Comparison of ENCODE assay signal across 9 cellular contexts in the genomic region with DNA sequence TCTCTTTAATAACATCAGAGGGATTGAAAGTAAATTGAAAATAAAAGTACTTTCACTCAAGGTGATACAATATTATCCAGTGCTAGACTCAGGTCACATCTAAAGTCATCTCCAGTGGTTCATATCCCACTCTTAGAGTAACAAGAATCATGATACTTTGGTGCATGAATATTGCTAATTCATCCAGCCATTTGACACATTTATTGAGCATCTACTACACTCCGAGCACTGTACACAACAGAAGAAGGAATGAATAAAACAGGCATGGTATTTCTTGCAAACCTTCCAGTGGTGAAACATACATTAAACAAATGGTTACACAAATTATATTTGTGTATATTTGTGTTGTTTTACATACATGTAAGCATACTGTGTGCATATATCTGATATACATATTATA.
"Had no signal": no experiment of that assay in that cellular context is flagged by ENCODE, and none has a peak within 500 bp of the region (broad histone marks: within the 10 kb centered on the region; RNA-seq: fewer than 3 reads in every experiment).

No MANE protein-coding gene starts in this region.

- ATAC-seq: HepG2, K562 had no signal

- H3K4me3 ChIP-seq: K562 had no signal

- DNase-seq: IMR-90, KBM-7, KG1 had no signal

- H3K27me3 Mint-ChIP-seq: IgD-negative memory B cell had no signal

- H3K27ac ChIP-seq: HL-60, KMS-11 had no signal

- H3K4me2 ChIP-seq: KMS-11 had no signal

- FAIRE-seq: HepG2, HTR-8/SVneo, K562 had no signal

- H3K9ac ChIP-seq: KMS-11 had no signal

- H3K9me3 Mint-ChIP-seq: IgD-negative memory B cell had no signal
